Comparison of ENCODE assay signal across 3 cellular contexts in the genomic region with DNA sequence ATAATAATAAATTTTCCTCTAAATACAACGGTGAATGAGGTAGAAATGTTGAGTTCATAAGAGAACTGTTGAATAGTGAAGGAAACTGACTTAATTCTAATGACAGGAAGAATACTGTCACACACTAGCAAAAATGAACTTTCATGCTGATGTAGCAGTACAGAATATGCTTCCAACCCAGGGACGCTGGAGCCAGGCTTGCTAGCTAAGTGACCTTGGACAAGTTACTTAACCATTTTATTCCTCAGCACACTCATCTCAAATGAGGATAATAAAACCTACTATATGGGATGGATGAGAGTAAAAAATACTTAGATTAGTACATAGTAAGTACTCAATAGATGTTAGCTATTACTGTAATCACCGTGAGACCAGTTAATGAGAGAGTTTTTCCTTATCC. TPM values are rescaled to one million over a fixed set of nuclear protein-coding genes. Genes with fewer than 3 reads are reported as not detected.
"Had no signal": no experiment of that assay in that cellular context is flagged by ENCODE, and none has a peak within 500 bp of the region (broad histone marks: within the 10 kb centered on the region; RNA-seq: fewer than 3 reads in every experiment).

No MANE protein-coding gene starts in this region.

RNA-seq across cellular contexts. Expression of a gene that starts 36.5 kb away (rescaled TPM):
- total RNA-seq: HepG2, HT-29, IMR-90 had no signal
